In the genomic region with DNA sequence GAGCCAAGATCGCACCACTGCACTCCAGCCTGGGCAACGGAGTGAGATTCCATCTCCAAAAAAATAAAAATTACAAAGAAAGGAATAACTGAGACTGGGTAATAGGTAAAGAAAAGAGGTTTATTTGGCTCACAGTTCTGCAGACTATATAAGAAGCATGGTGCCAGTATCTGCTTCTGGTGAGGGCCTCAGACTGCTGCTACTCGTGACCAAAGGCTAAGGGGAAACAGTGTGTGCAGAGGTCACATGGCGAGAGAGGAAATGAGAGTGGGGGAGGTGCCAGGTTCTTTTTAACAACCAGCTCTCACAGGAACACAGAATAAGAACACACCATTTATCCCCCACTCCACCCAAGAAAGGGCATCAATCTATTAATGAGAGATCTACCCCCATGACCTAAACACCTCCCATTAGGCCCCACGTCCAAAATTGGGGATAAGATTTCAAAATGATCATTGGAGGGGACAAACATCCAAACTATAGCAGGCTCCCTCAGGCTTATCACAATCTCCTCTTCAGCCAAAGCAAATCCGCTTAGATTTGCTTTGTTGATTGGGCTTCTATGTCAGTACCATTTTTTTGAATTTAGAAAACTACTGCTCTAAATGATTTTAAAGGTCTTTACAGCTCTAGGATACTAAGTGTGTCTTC, we compare ENCODE assay signal across 9 cellular contexts.
DNase-seq lines count a peak whose midpoint lies in the region; ATAC-seq and TF ChIP-seq lines count a peak whose summit lies in the region.
"Had no signal": no experiment of that assay in that cellular context is flagged by ENCODE, and none has a peak within 500 bp of the region (broad histone marks: within the 10 kb centered on the region; RNA-seq: fewer than 3 reads in every experiment).

No MANE protein-coding gene starts in this region.

- H3K4me1 ChIP-seq in breast epithelium: no peaks in the 10 kb centered on the region

- peaks cover 1% of the 10 kb centered on the region for H3K27me3 Mint-ChIP-seq in activated T-helper 1 cell treated with anti-CD3 and anti-CD28 coated beads, Interleukin-12 subunit alpha, Interleukin-12 subunit beta, Interleukin-2, Interleukin-4 antibody, amounts not matched to agents 30 ng/mL and 10 ng/mL and 1 ng/mL, durations not matched to agents 14 hours and 24 hours and 36 hours (ENCODE audit: insufficient read depth)
- H3K27me3 Mint-ChIP-seq in progenitor cell of endocrine pancreas: no peaks in the 10 kb centered on the region

- H3K36me3 ChIP-seq in breast epithelium: no peaks in the 10 kb centered on the region

- peaks cover 34% of the 10 kb centered on the region for H3K4me1 Mint-ChIP-seq in activated T-helper 1 cell treated with anti-CD3 and anti-CD28 coated beads, Interleukin-12 subunit alpha, Interleukin-12 subunit beta, Interleukin-2, Interleukin-4 antibody, amounts not matched to agents 30 ng/mL and 10 ng/mL and 1 ng/mL, durations not matched to agents 14 hours and 24 hours and 36 hours (ENCODE audit: low read depth)
- H3K4me1 Mint-ChIP-seq in progenitor cell of endocrine pancreas (ENCODE audit: low read depth): peaks cover 10% of the 10 kb centered on the region

- no peak for ATAC-seq in HG03521 (IDR thresholded peaks at IDR 0.05; ENCODE audit: unreplicated experiment)

- peaks cover 5% of the 10 kb centered on the region for H3K9me3 Mint-ChIP-seq in activated T-helper 1 cell treated with anti-CD3 and anti-CD28 coated beads, Interleukin-12 subunit alpha, Interleukin-12 subunit beta, Interleukin-2, Interleukin-4 antibody, amounts not matched to agents 30 ng/mL and 10 ng/mL and 1 ng/mL, durations not matched to agents 14 hours and 24 hours and 36 hours
- no peaks in the 10 kb centered on the region for H3K9me3 Mint-ChIP-seq in progenitor cell of endocrine pancreas (ENCODE audit: low read depth)

- peak; percentile 15 for DNase-seq in NCI-H345 (lab: John Stamatoyannopoulos, UW)
- DNase-seq in NCI-H345 treated with DMSO at 0.1 percent for 48 hours (lab: John Stamatoyannopoulos, UW; ENCODE audit: unreplicated experiment): no peak
- DNase-seq in NB4 (ENCODE audit: low read depth): peak; percentile 73
- DNase-seq in activated T-helper 1 cell treated with anti-CD3 and anti-CD28 coated beads, Interleukin-12 subunit alpha, Interleukin-12 subunit beta, Interleukin-2, Interleukin-4 antibody, amounts not matched to agents 30 ng/mL and 10 ng/mL and 1 ng/mL, durations not matched to agents 14 hours and 24 hours and 36 hours (ENCODE audit: low spot score): no peak
- no peak for DNase-seq in progenitor cell of endocrine pancreas (ENCODE audit: low spot score, unreplicated experiment)
- DNase-seq in breast epithelium (ENCODE audit: low spot score in 2 of 2): no peak
- DNase-seq in HT-29 (ENCODE audit: low spot score): no peak
- DNase-seq: KG1 had no signal

- H3K27me3 ChIP-seq in breast epithelium: no peaks in the 10 kb centered on the region

- intact Hi-C loops in activated T-helper 1 cell treated with anti-CD3 and anti-CD28 coated beads, Interleukin-12 subunit alpha, Interleukin-12 subunit beta, Interleukin-2, Interleukin-4 antibody, amounts not matched to agents 30 ng/mL and 10 ng/mL and 1 ng/mL, durations not matched to agents 14 hours and 24 hours and 36 hours (cut with micrococcal nuclease): loop anchor here (5.0 kb wide), 1 partner anchor 36 kb away; no protein-coding TSS in a partner anchor
- intact Hi-C loops in breast epithelium (cut with DNase I; ENCODE audit: low total_unique reads): no loop called here

- no peak overlapping the region for H3K27ac ChIP-seq in breast epithelium

- TF ChIP-seq CTCF in NB4 (IDR thresholded peaks at IDR 0.05; ENCODE audit: low read depth, low read length) (no peak), progenitor cell of endocrine pancreas (IDR thresholded peaks at IDR 0.05; ENCODE audit: unreplicated experiment) (no peak), breast epithelium (IDR thresholded peaks at IDR 0.05) (no peak)

- H3K27ac Mint-ChIP-seq in activated T-helper 1 cell treated with anti-CD3 and anti-CD28 coated beads, Interleukin-12 subunit alpha, Interleukin-12 subunit beta, Interleukin-2, Interleukin-4 antibody, amounts not matched to agents 30 ng/mL and 10 ng/mL and 1 ng/mL, durations not matched to agents 14 hours and 24 hours and 36 hours: peak overlapping the region; percentile 42
- peak overlapping the region; percentile 67 for H3K27ac Mint-ChIP-seq in progenitor cell of endocrine pancreas

- H3K36me3 Mint-ChIP-seq in activated T-helper 1 cell treated with anti-CD3 and anti-CD28 coated beads, Interleukin-12 subunit alpha, Interleukin-12 subunit beta, Interleukin-2, Interleukin-4 antibody, amounts not matched to agents 30 ng/mL and 10 ng/mL and 1 ng/mL, durations not matched to agents 14 hours and 24 hours and 36 hours (ENCODE audit: low read depth): no peaks in the 10 kb centered on the region
- no peaks in the 10 kb centered on the region for H3K36me3 Mint-ChIP-seq in progenitor cell of endocrine pancreas (ENCODE audit: insufficient read depth)

- H3K4me3 Mint-ChIP-seq in activated T-helper 1 cell treated with anti-CD3 and anti-CD28 coated beads, Interleukin-12 subunit alpha, Interleukin-12 subunit beta, Interleukin-2, Interleukin-4 antibody, amounts not matched to agents 30 ng/mL and 10 ng/mL and 1 ng/mL, durations not matched to agents 14 hours and 24 hours and 36 hours: no peak overlapping the region
- H3K4me3 Mint-ChIP-seq in progenitor cell of endocrine pancreas (ENCODE audit: low read depth): no peak overlapping the region

- H3K9me3 ChIP-seq in breast epithelium: no peaks in the 10 kb centered on the region

- no peak overlapping the region for H3K4me3 ChIP-seq in NB4 (ENCODE audit: low read depth, low read length)
- H3K4me3 ChIP-seq in breast epithelium: no peak overlapping the region

- TF ChIP-seq POLR2A in NB4 (IDR thresholded peaks at IDR 0.05; ENCODE audit: extremely low read depth, insufficient read length) (no peak), breast epithelium (IDR thresholded peaks at IDR 0.05) (no peak)

Comparison
In these comparisons a context has a peak if more than half of its experiments do, and no peak if none do; other contexts are left out.
1. DNase-seq: peak in NCI-H345 (single experiment) and NB4 (single experiment); none in NCI-H345 treated with DMSO at 0.1 percent for 48 hours (single experiment), activated T-helper 1 cell treated with anti-CD3 and anti-CD28 coated beads, Interleukin-12 subunit alpha, Interleukin-12 subunit beta, Interleukin-2, Interleukin-4 antibody, amounts not matched to agents 30 ng/mL and 10 ng/mL and 1 ng/mL, durations not matched to agents 14 hours and 24 hours and 36 hours (single experiment), progenitor cell of endocrine pancreas (single experiment), breast epithelium (0 of 2) and HT-29 (single experiment).